In the genomic region with DNA sequence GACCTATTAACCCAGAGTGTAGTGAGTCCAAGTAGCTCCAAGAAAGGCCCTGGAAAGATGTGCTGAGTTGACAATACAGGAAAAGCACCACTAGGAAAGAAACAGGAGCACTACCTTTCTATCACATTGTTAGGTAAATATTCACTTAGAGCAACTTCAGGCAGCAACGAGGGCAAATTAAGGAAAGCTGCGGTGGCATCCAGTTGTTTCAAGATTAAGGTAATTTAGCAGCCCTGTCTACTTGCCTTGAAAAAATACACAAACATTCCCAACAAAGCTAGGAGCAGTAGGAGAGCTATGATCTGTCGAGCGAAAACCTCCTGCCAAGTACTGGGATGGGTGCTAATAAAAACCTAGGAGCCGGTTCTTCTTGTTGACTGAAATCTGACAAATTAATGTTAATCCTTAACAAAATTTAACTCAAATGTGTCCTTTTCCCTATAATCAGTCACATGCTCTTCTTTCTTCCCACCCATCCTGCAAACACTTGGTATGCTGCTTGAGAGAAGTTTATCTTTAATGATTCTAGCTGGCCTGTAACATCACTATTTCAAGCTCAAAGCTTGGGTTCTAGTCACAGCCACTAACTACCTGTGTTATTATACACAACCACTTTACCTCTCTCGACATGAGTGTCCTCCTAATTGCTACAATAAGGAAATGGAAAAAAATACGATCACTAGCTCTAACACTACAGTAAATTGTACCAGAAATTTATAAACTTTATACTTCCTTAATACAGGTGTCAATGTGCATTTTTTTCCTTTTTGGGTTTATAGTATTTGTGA, we compare ENCODE assay signal across 9 cellular contexts. TPM values are rescaled to one million over a fixed set of nuclear protein-coding genes. Genes with fewer than 3 reads are reported as not detected.
DNase-seq lines count a peak whose midpoint lies in the region; ATAC-seq and TF ChIP-seq lines count a peak whose summit lies in the region.
"Had no signal": no experiment of that assay in that cellular context is flagged by ENCODE, and none has a peak within 500 bp of the region (broad histone marks: within the 10 kb centered on the region; RNA-seq: fewer than 3 reads in every experiment).

No MANE protein-coding gene starts in this region.

- no peak overlapping the region for H2AFZ ChIP-seq in trophoblast cell (ENCODE audit: insufficient read depth, low read length, poor library complexity)

- no peak for ATAC-seq in CD8-positive, alpha-beta T cell
- ATAC-seq in right lobe of liver (no peak), GM19324 (IDR thresholded peaks at IDR 0.05; ENCODE audit: low FRiP score, unreplicated experiment) (no peak)

- H3K4me1 Mint-ChIP-seq in CD8-positive, alpha-beta T cell (ENCODE audit: low read depth), result peaks cover 50% of the 10 kb centered on the region
- H3K4me1 Mint-ChIP-seq in activated naive CD8-positive, alpha-beta T cell (ENCODE audit: low read depth), result peaks cover 41% of the 10 kb centered on the region

- H3K36me3 ChIP-seq in CD8-positive, alpha-beta T cell (ENCODE audit: insufficient read depth, low read length), result no peaks in the 10 kb centered on the region
- peaks cover 15% of the 10 kb centered on the region for H3K36me3 ChIP-seq in HUES6 (ENCODE audit: control insufficient read depth, insufficient read depth, low read length)
- no peaks in the 10 kb centered on the region for H3K36me3 ChIP-seq in right lobe of liver
- no peaks in the 10 kb centered on the region for H3K36me3 ChIP-seq in trophoblast cell (ENCODE audit: control insufficient read depth in 1 of 2, insufficient read depth in 2 of 2, low read length in 2 of 2)

- H3K14ac ChIP-seq in trophoblast cell (ENCODE audit: low read length), result no peak overlapping the region

- H4K8ac ChIP-seq in trophoblast cell (ENCODE audit: low read depth, low read length), result no peak overlapping the region

- H3K9ac ChIP-seq in HUES6 (ENCODE audit: low read length) (no peak overlapping the region), trophoblast cell (ENCODE audit: low read length) (no peak overlapping the region)

- H4K12ac ChIP-seq in trophoblast cell (ENCODE audit: low read depth, low read length), result no peak overlapping the region

- peaks cover 13% of the 10 kb centered on the region for H3K79me2 ChIP-seq in trophoblast cell (ENCODE audit: control insufficient read depth, insufficient read depth, low read length, poor library complexity)

- WGBS in right lobe of liver (ENCODE audit: insufficient coverage, low coverage, low lambda C conversion rate, missing lambda C conversion rate), result 22% methylated on average over 7 of the region's 7 CpGs
- WGBS in trophoblast cell (ENCODE audit: extremely low coverage, insufficient coverage, insufficient read length), result no CpG with 5 or more reads among the region's 7 CpGs

- no peak overlapping the region for H3K4me2 ChIP-seq in trophoblast cell (ENCODE audit: low read length)

- H3K9me3 ChIP-seq in CD8-positive, alpha-beta T cell (ENCODE audit: low read length), result no peaks in the 10 kb centered on the region
- H3K9me3 ChIP-seq in HUES6 (ENCODE audit: control insufficient read depth, insufficient read depth, low read depth, low read length), result peaks cover 46% of the 10 kb centered on the region
- no peaks in the 10 kb centered on the region for H3K9me3 ChIP-seq in right lobe of liver
- H3K9me3 ChIP-seq in trophoblast cell (ENCODE audit: insufficient read depth, low read depth, low read length), result no peaks in the 10 kb centered on the region

- H3K27me3 ChIP-seq in CD8-positive, alpha-beta T cell (ENCODE audit: insufficient read depth, low read length), result no peaks in the 10 kb centered on the region
- H3K27me3 ChIP-seq in HUES6 (ENCODE audit: control insufficient read depth, insufficient read depth, low read length) (no peaks in the 10 kb centered on the region), right lobe of liver (no peaks in the 10 kb centered on the region), trophoblast cell (ENCODE audit: insufficient read depth, low read length) (no peaks in the 10 kb centered on the region)

- H3K4ac ChIP-seq in trophoblast cell (ENCODE audit: low read depth, low read length), result no peak overlapping the region

- H3K4me3 Mint-ChIP-seq in CD8-positive, alpha-beta T cell, result peak overlapping the region; percentile 6
- peak overlapping the region; percentile 98 for H3K4me3 Mint-ChIP-seq in activated naive CD8-positive, alpha-beta T cell

- H2BK5ac ChIP-seq in trophoblast cell (ENCODE audit: low read depth, low read length, poor library complexity), result no peak overlapping the region

- H3K27me3 Mint-ChIP-seq in CD8-positive, alpha-beta T cell (ENCODE audit: low read depth), result no peaks in the 10 kb centered on the region
- H3K27me3 Mint-ChIP-seq in activated naive CD8-positive, alpha-beta T cell, result no peaks in the 10 kb centered on the region

- intact Hi-C loops in CD8-positive, alpha-beta T cell (cut with DNase I, micrococcal nuclease), result loop anchor here (5.0 to 10.0 kb wide), 5 partner anchors 471 to 1879 kb away; a partner anchor contains a TSS
- intact Hi-C loops in right lobe of liver (cut with DNase I), result no loop called here

- H4K91ac ChIP-seq in trophoblast cell (ENCODE audit: low read depth, low read length), result no peak overlapping the region

- no peak for TF ChIP-seq CTCF in CD8-positive, alpha-beta T cell (IDR thresholded peaks at IDR 0.05)
- TF ChIP-seq CTCF in right lobe of liver (IDR thresholded peaks at IDR 0.05), result no peak

- H3K79me1 ChIP-seq in trophoblast cell (ENCODE audit: low read length), result peaks cover 14% of the 10 kb centered on the region

- H3K27ac ChIP-seq in CD8-positive, alpha-beta T cell (ENCODE audit: low read depth, low read length), result no peak overlapping the region
- H3K27ac ChIP-seq in HUES6 (ENCODE audit: low read depth, low read length) (no peak overlapping the region), right lobe of liver (peak overlapping the region; percentile 14 to 98 (median 96)), trophoblast cell (ENCODE audit: low read depth, low read length) (no peak overlapping the region)

- peaks cover 25% of the 10 kb centered on the region for H3K4me1 ChIP-seq in CD8-positive, alpha-beta T cell (ENCODE audit: insufficient read depth, low read length)
- H3K4me1 ChIP-seq in HUES6 (ENCODE audit: control insufficient read depth, insufficient read depth, low read length) (peaks cover 7% of the 10 kb centered on the region), right lobe of liver (peaks cover 0 to 41% (median 0%) of the 10 kb centered on the region in 4 donors), trophoblast cell (ENCODE audit: control insufficient read depth in 1 of 2, insufficient read depth in 2 of 2, low read length in 2 of 2) (peaks cover 0 to 3% of the 10 kb centered on the region in 2 experiments)

- peaks cover 30% of the 10 kb centered on the region for H3K36me3 Mint-ChIP-seq in CD8-positive, alpha-beta T cell
- peaks cover 17% of the 10 kb centered on the region for H3K36me3 Mint-ChIP-seq in activated naive CD8-positive, alpha-beta T cell

- H2BK120ac ChIP-seq in trophoblast cell (ENCODE audit: insufficient read depth, low read length, poor library complexity), result no peak overlapping the region

- H3K18ac ChIP-seq in trophoblast cell (ENCODE audit: low read length), result no peak overlapping the region

- TF ChIP-seq POLR2A in right lobe of liver (IDR thresholded peaks at IDR 0.05), result no peak

- H3K9me3 Mint-ChIP-seq in CD8-positive, alpha-beta T cell, result peaks cover 23% of the 10 kb centered on the region
- H3K9me3 Mint-ChIP-seq in activated naive CD8-positive, alpha-beta T cell (ENCODE audit: low read depth), result peaks cover 12% of the 10 kb centered on the region

- H2BK12ac ChIP-seq in trophoblast cell (ENCODE audit: low read length), result no peak overlapping the region

- H3K4me3 ChIP-seq in CD8-positive, alpha-beta T cell (ENCODE audit: low read depth, low read length), result no peak overlapping the region
- 0 out of 2 replicates have a peak overlapping the region, but pooled peaks have one; percentile 1 for H3K4me3 ChIP-seq in HUES6 (ENCODE audit: low read depth, low read length)
- peak overlapping the region; percentile 69 to 87 (median 72) for H3K4me3 ChIP-seq in right lobe of liver
- H3K4me3 ChIP-seq in trophoblast cell (ENCODE audit: low read depth, low read length), result no peak overlapping the region

- no peak for DNase-seq in CD8-positive, alpha-beta T cell
- DNase-seq in right lobe of liver (no peak), 8988T (no peak), trophoblast cell (no peak), NCI-H226 (no peak)
- DNase-seq: activated effector memory CD4-positive, alpha-beta T cell treated with anti-CD3 and anti-CD28 coated beads, Interleukin-2, amount 50 U/mL, for 16 hours had no signal

- no peak overlapping the region for H2AK5ac ChIP-seq in trophoblast cell (ENCODE audit: low read length)

- CTCF ChIA-PET in CD8-positive, alpha-beta T cell (lab: Charles Lee), result interaction anchor here (1.2 kb wide), 1 partner anchor 47 kb away, joined by 4 read pairs; no protein-coding TSS in a partner anchor

- no peak overlapping the region for H3K23ac ChIP-seq in trophoblast cell (ENCODE audit: low read length)

- H3K27ac Mint-ChIP-seq in CD8-positive, alpha-beta T cell, result no peak overlapping the region
- no peak overlapping the region for H3K27ac Mint-ChIP-seq in activated naive CD8-positive, alpha-beta T cell

- POLR2A ChIA-PET in CD8-positive, alpha-beta T cell (lab: Charles Lee), result no interaction called here

RNA-seq across cellular contexts. Expression of a gene that starts 2.0 kb away (rescaled TPM):
- 1 to 10 TPM; 9.5 to 10.0 TPM for total RNA-seq in CD8-positive, alpha-beta T cell
- 100 to 1,000 TPM; 312 to 644 (median 421) TPM for total RNA-seq in right lobe of liver
- polyA plus RNA-seq in trophoblast cell (2013), result 35.9 and 37.6 TPM in 2 replicates

Comparison
In these comparisons a context has a peak if more than half of its experiments do, and no peak if none do; other contexts are left out.
1. H3K27ac ChIP-seq: peak in right lobe of liver (3 of 3); none in CD8-positive, alpha-beta T cell (single experiment), HUES6 (single experiment) and trophoblast cell (single experiment).
2. H3K4me3 ChIP-seq: peak in HUES6 (single experiment) and right lobe of liver (3 of 3); none in CD8-positive, alpha-beta T cell (single experiment) and trophoblast cell (single experiment).
3. RNA of a gene that starts 2.0 kb away (total RNA-seq): 312 to 644 TPM in right lobe of liver; 9.5 to 10.0 TPM in CD8-positive, alpha-beta T cell; every median in the first group is over 10 times any median in the second.
4. intact Hi-C loops: an anchor here in CD8-positive, alpha-beta T cell (5.0 to 10.0 kb wide); none called in right lobe of liver.